In genomic region chr15:98786706-98787105, GRCh38 we compare ENCODE assay signal across 19 cellular contexts.
A peak's percentile ranks its signal among the peaks of the same experiment; 100 is the strongest.
DNase-seq lines count a peak whose midpoint lies in the region; ATAC-seq, FAIRE-seq and TF ChIP-seq lines count a peak whose summit lies in the region.
"Had no signal": no experiment of that assay in that cellular context is flagged by ENCODE, and none has a peak within 500 bp of the region (broad histone marks: within the 10 kb centered on the region; RNA-seq: fewer than 3 reads in every experiment).

No MANE protein-coding gene starts in this region.

- peaks cover 12% of the 10 kb centered on the region for H3K27me3 Mint-ChIP-seq in glutamatergic neuron (ENCODE audit: unreplicated experiment)
- H3K27me3 Mint-ChIP-seq in type B pancreatic cell, result no peaks in the 10 kb centered on the region
- H3K27me3 Mint-ChIP-seq: activated naive CD8-positive, alpha-beta T cell treated with anti-CD3 and anti-CD28 coated beads, Interleukin-2, amount 10 ng/mL, durations not matched to agents 7 days and 5 days had no signal

- H3K27ac ChIP-seq in heart left ventricle (peak overlapping the region in 9 of 12 donors; percentile 4 to 75 (median 55)), small intestine (ENCODE audit: low read depth in 1 of 2, low read length in 1 of 2) (no peak overlapping the region), spleen (peak overlapping the region in 1 of 8 donors; percentile 78)

- DNase-seq in heart left ventricle, result no peak
- DNase-seq in Right ventricle myocardium inferior (ENCODE audit: missing footprints), result no peak
- DNase-seq in glutamatergic neuron, result no peak
- DNase-seq in type B pancreatic cell (ENCODE audit: extremely low spot score, unreplicated experiment), result no peak
- DNase-seq in small intestine, result no peak
- no peak for DNase-seq in activated T-cell treated with anti-CD3 and anti-CD28 coated beads for 4 hours
- no peak for DNase-seq in spleen
- DNase-seq: activated naive CD8-positive, alpha-beta T cell treated with anti-CD3 and anti-CD28 coated beads, Interleukin-2, amount 10 ng/mL, durations not matched to agents 7 days and 5 days; DMS 273 treated with DMSO at 0.1 percent for 48 hours; mammary epithelial cell; NCI-H2029; NCI-H774; occipital lobe; SIG-M5 had no signal

- intact Hi-C loops in heart left ventricle (cut with DNase I), result loop anchor here in 2 of 10 donors (5.0 to 10.0 kb wide), 2 partner anchors 61 to 278 kb away; no protein-coding TSS in a partner anchor
- intact Hi-C loops in Right ventricle myocardium inferior (cut with DNase I), result no loop called here
- intact Hi-C loops in spleen (cut with DNase I; ENCODE audit: low total_unique reads), result no loop called here

- H3K9me3 Mint-ChIP-seq in glutamatergic neuron (ENCODE audit: unreplicated experiment) (peaks cover 13% of the 10 kb centered on the region), type B pancreatic cell (no peaks in the 10 kb centered on the region)
- H3K9me3 Mint-ChIP-seq: activated naive CD8-positive, alpha-beta T cell treated with anti-CD3 and anti-CD28 coated beads, Interleukin-2, amount 10 ng/mL, durations not matched to agents 7 days and 5 days had no signal

- ATAC-seq in heart left ventricle, result peak; percentile 35 to 68 (median 54)
- ATAC-seq in Right ventricle myocardium inferior, result no peak
- peak; percentile 23 for ATAC-seq in HG03378 (IDR thresholded peaks at IDR 0.05; ENCODE audit: unreplicated experiment)
- ATAC-seq: esophagus mucosa had no signal

- H3K9me3 ChIP-seq in heart left ventricle (no peaks in the 10 kb centered on the region), small intestine (ENCODE audit: control insufficient read depth, low read depth) (no peaks in the 10 kb centered on the region), spleen (no peaks in the 10 kb centered on the region)
- H3K9me3 ChIP-seq: HAP-1 had no signal

- peaks cover 4 to 68% (median 38%) of the 10 kb centered on the region in 12 donors for H3K4me1 ChIP-seq in heart left ventricle
- peaks cover 5 to 8% of the 10 kb centered on the region in 2 donors for H3K4me1 ChIP-seq in small intestine (ENCODE audit: control insufficient read depth in 2 of 2, insufficient read depth in 1 of 2, low read depth in 1 of 2, low read length in 1 of 2)
- H3K4me1 ChIP-seq in spleen, result peaks cover 4 to 63% (median 20%) of the 10 kb centered on the region in 6 donors

- H3K27ac Mint-ChIP-seq in glutamatergic neuron (ENCODE audit: unreplicated experiment) (peak overlapping the region; percentile 92), type B pancreatic cell (no peak overlapping the region)
- H3K27ac Mint-ChIP-seq: activated naive CD8-positive, alpha-beta T cell treated with anti-CD3 and anti-CD28 coated beads, Interleukin-2, amount 10 ng/mL, durations not matched to agents 7 days and 5 days had no signal

- H3K27me3 ChIP-seq in heart left ventricle, result no peaks in the 10 kb centered on the region
- no peaks in the 10 kb centered on the region for H3K27me3 ChIP-seq in small intestine (ENCODE audit: control insufficient read depth in 2 of 2, insufficient read depth in 2 of 2, low read length in 2 of 2)
- no peaks in the 10 kb centered on the region for H3K27me3 ChIP-seq in spleen (replicated peaks in 1 of 7)

- TF ChIP-seq POLR2A in heart left ventricle (IDR thresholded peaks at IDR 0.05), result no peak
- no peak for TF ChIP-seq POLR2A in spleen (IDR thresholded peaks at IDR 0.05)

- H3K4me3 Mint-ChIP-seq in glutamatergic neuron (ENCODE audit: unreplicated experiment) (peak overlapping the region; percentile 72), type B pancreatic cell (peak overlapping the region; percentile 0)
- H3K4me3 Mint-ChIP-seq: activated naive CD8-positive, alpha-beta T cell treated with anti-CD3 and anti-CD28 coated beads, Interleukin-2, amount 10 ng/mL, durations not matched to agents 7 days and 5 days had no signal

- FAIRE-seq in small intestine (lab: Jason Lieb, UNC), result no peak
- FAIRE-seq: GM19239, TTC549 had no signal

- H3K4me1 Mint-ChIP-seq in glutamatergic neuron (ENCODE audit: low read depth, unreplicated experiment) (peaks cover 72% of the 10 kb centered on the region), type B pancreatic cell (ENCODE audit: unreplicated experiment) (peaks cover 67% of the 10 kb centered on the region)

- WGBS in heart left ventricle, 4 donors, result 65 to 74% (median 69%) methylated on average over 8 of the region's 8 CpGs
- WGBS in small intestine, 3 donors, result 87 to 92% (median 92%) methylated on average over 8 of the region's 8 CpGs
- 83 to 91% (median 85%) methylated on average over 8 of the region's 8 CpGs for WGBS in spleen, 5 donors

- no peaks in the 10 kb centered on the region for H3K36me3 ChIP-seq in heart left ventricle
- H3K36me3 ChIP-seq in small intestine (ENCODE audit: control insufficient read depth in 2 of 2, insufficient read depth in 2 of 2, low read length in 2 of 2), result no peaks in the 10 kb centered on the region
- H3K36me3 ChIP-seq in spleen, result no peaks in the 10 kb centered on the region
- H3K36me3 ChIP-seq: HAP-1 had no signal

- H3K36me3 Mint-ChIP-seq in glutamatergic neuron (ENCODE audit: unreplicated experiment) (no peaks in the 10 kb centered on the region), type B pancreatic cell (no peaks in the 10 kb centered on the region)
- H3K36me3 Mint-ChIP-seq: activated naive CD8-positive, alpha-beta T cell treated with anti-CD3 and anti-CD28 coated beads, Interleukin-2, amount 10 ng/mL, durations not matched to agents 7 days and 5 days had no signal

- TF ChIP-seq CTCF in heart left ventricle (IDR thresholded peaks at IDR 0.05) (no peak), glutamatergic neuron (IDR thresholded peaks at IDR 0.05; ENCODE audit: partially characterized antibody, unreplicated experiment) (no peak), type B pancreatic cell (conservative IDR thresholded peaks at IDR 0.05) (no peak), spleen (IDR thresholded peaks at IDR 0.05 in 8 of 11, conservative IDR thresholded peaks at IDR 0.05 in 3 of 11) (no peak)

- H3K4me3 ChIP-seq in heart left ventricle, result no peak overlapping the region
- H3K4me3 ChIP-seq in small intestine (ENCODE audit: low read depth in 1 of 2, low read length in 2 of 2), result no peak overlapping the region
- no peak overlapping the region for H3K4me3 ChIP-seq in spleen
- H3K4me3 ChIP-seq: HAP-1 had no signal

Comparison
In these comparisons a context has a peak if more than half of its experiments do, and no peak if none do; other contexts are left out.
1. H3K27ac ChIP-seq: peak in heart left ventricle (9 of 12); none in small intestine (0 of 2).